ENCODE assay signal across 26 cellular contexts in genomic region chr13:29516880-29517279, GRCh38.
"Had no signal": no experiment of that assay in that cellular context is flagged by ENCODE, and none has a peak within 500 bp of the region (broad histone marks: within the 10 kb centered on the region; RNA-seq: fewer than 3 reads in every experiment).

No MANE protein-coding gene starts in this region.

- DNase-seq: dermis blood vessel endothelial cell; effector memory CD4-positive, alpha-beta T cell; erythroblast; esophagus squamous epithelium; foreskin melanocyte; glutamatergic neuron; hypothalamus; immature natural killer cell; islet precursor cell; kidney glomerular epithelial cell; left colon; left ventricle myocardium inferior; lower lobe of right lung; spleen; stimulated activated CD4-positive, alpha-beta T cell treated with anti-CD3 and anti-CD28 coated beads, Interleukin-4, amount 100 ng/mL, for 4 hours; stimulated activated naive CD8-positive, alpha-beta T cell treated with anti-CD3 and anti-CD28 coated beads, Interleukin-15, Interleukin-2, amounts not matched to agents 100 U/mL and 50 U/mL, for 24 hours; substantia nigra had no signal

- H3K27ac ChIP-seq: coronary artery, esophagus squamous epithelium, left ventricle myocardium inferior, lower lobe of right lung, neural progenitor cell, parathyroid adenoma, right atrium auricular region, skin epidermis, thoracic aorta, tibial nerve, vagina had no signal

- H3K27me3 ChIP-seq: esophagus squamous epithelium, neural progenitor cell, right atrium auricular region, spleen, tibial nerve, vagina had no signal

- H2AFZ ChIP-seq: neural progenitor cell, parathyroid adenoma had no signal

- H3K4me2 ChIP-seq: neural progenitor cell had no signal

- ATAC-seq: left colon; lower lobe of right lung; stimulated activated memory B cell treated with anti-CD40 and anti-IgM and Interleukin-4, amounts not matched to agents 10 μg/mL and 1 μg/mL and 100 μg/mL, for 72 hours; stimulated activated naive CD8-positive, alpha-beta T cell treated with anti-CD3 and anti-CD28 coated beads, Interleukin-15, Interleukin-2, amounts not matched to agents 100 U/mL and 50 U/mL, for 24 hours had no signal

- H3K4me1 ChIP-seq: lower lobe of right lung, neural progenitor cell, parathyroid adenoma, right atrium auricular region had no signal

- H3K4me3 ChIP-seq: coronary artery, esophagus squamous epithelium, left ventricle myocardium inferior, lower lobe of right lung, neural progenitor cell, right atrium auricular region, skin epidermis, spleen, thoracic aorta, tibial nerve, vagina had no signal

- H3K9me3 ChIP-seq: esophagus squamous epithelium, left ventricle myocardium inferior, lower lobe of right lung, right atrium auricular region, spleen, thoracic aorta, tibial nerve, vagina had no signal

- H3K9ac ChIP-seq: neural progenitor cell, parathyroid adenoma had no signal

- H3K36me3 ChIP-seq: neural progenitor cell had no signal
